Comparison of ENCODE assay signal across 12 cellular contexts in the genomic region with DNA sequence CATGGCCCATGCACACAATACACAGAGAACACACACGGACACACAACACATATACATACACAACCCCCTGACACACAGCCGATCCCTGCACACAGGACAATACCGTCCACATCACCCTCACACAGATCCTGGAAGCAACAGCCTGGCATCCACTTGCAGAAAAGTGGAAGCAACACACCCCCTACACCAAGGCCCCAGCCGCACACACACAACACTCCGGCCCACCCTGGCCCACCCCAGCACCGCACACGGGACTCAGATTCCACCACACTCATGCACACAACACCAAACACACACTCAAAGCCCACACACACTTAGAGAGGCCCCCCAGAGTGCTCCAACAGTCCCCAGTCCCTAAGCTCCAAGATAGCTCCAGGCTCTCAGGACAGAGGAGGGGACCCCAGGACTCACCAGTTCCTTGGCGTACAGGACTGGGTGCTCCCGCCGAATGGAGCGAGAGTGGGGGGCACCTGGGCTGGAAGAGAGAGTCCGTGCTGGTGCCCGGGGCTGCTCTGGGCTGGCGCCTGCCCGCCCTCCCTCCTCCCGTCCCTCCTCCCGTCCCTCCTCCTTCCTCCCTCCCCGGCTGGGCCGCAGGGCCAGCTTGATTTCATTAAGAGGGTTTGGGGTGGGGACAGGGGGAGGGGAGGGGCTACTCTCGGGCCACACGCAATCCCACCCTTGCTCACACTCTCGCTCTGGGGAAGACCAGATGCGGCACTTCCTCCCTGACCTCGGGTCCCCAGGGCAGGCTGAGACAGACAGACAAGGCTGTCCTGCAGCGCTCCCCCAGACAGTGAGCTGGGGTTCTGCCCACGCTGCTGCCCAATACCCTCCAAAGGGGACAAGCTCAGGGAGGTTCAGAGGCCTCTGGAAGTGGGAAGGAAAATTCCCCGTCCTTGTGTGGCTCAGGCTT. TPM values are rescaled to one million over a fixed set of nuclear protein-coding genes. Genes with fewer than 3 reads are reported as not detected.
DNase-seq lines count a peak whose midpoint lies in the region; ATAC-seq and TF ChIP-seq lines count a peak whose summit lies in the region.
"Had no signal": no experiment of that assay in that cellular context is flagged by ENCODE, and none has a peak within 500 bp of the region (broad histone marks: within the 10 kb centered on the region; RNA-seq: fewer than 3 reads in every experiment).

A gene with protein sequence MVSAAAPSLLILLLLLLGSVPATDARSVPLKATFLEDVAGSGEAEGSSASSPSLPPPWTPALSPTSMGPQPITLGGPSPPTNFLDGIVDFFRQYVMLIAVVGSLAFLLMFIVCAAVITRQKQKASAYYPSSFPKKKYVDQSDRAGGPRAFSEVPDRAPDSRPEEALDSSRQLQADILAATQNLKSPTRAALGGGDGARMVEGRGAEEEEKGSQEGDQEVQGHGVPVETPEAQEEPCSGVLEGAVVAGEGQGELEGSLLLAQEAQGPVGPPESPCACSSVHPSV (minus strand): TSS at position 526 of the 913 bp plus-strand sequence. CDS start 5,701 bp downstream, outside the sequence.

- POLR2A ChIA-PET in naive thymus-derived CD8-positive, alpha-beta T cell (lab: Charles Lee), result no interaction called here
- POLR2A ChIA-PET in activated CD4-positive, alpha-beta memory T cell treated with anti-CD3 and anti-CD28 coated beads for 36 hours (lab: Charles Lee), result no interaction called here

- in situ Hi-C loops in G401 (cut with HindIII; ENCODE audit: low sequenced_read_pairs), result no loop called here

- intact Hi-C loops in activated CD4-positive, alpha-beta memory T cell treated with anti-CD3 and anti-CD28 coated beads for 36 hours (cut with micrococcal nuclease), result no loop called here

- CTCF ChIA-PET in activated naive CD4-positive, alpha-beta T cell treated with anti-CD3 and anti-CD28 coated beads, Interleukin-2, amount 10 ng/mL, durations not matched to agents 7 days and 5 days (lab: Charles Lee), result interaction anchor here (1.5 kb wide), 1 partner anchor 20 kb away, joined by 5 read pairs; no protein-coding TSS in a partner anchor
- CTCF ChIA-PET in activated CD4-positive, alpha-beta memory T cell treated with anti-CD3 and anti-CD28 coated beads for 36 hours (lab: Charles Lee), result interaction anchor here (1.0 kb wide), 1 partner anchor 20 kb away, joined by 3 read pairs; no protein-coding TSS in a partner anchor

- H3K4me1 Mint-ChIP-seq in nephron progenitor cell, result peaks cover 33% of the 10 kb centered on the region
- peaks cover 0 to 2% (median 0%) of the 10 kb centered on the region in 4 donors for H3K4me1 Mint-ChIP-seq in naive thymus-derived CD8-positive, alpha-beta T cell
- H3K4me1 Mint-ChIP-seq in activated naive CD4-positive, alpha-beta T cell treated with anti-CD3 and anti-CD28 coated beads, Interleukin-2, amount 10 ng/mL, durations not matched to agents 7 days and 5 days, result no peaks in the 10 kb centered on the region
- H3K4me1 Mint-ChIP-seq in activated CD4-positive, alpha-beta memory T cell treated with anti-CD3 and anti-CD28 coated beads for 36 hours (ENCODE audit: low read depth), result no peaks in the 10 kb centered on the region
- H3K4me1 Mint-ChIP-seq: central memory CD8-positive, alpha-beta T cell had no signal

- H3K36me3 Mint-ChIP-seq in nephron progenitor cell (ENCODE audit: low read depth), result no peaks in the 10 kb centered on the region
- H3K36me3 Mint-ChIP-seq in naive thymus-derived CD8-positive, alpha-beta T cell, result no peaks in the 10 kb centered on the region
- H3K36me3 Mint-ChIP-seq in activated naive CD4-positive, alpha-beta T cell treated with anti-CD3 and anti-CD28 coated beads, Interleukin-2, amount 10 ng/mL, durations not matched to agents 7 days and 5 days, result no peaks in the 10 kb centered on the region
- no peaks in the 10 kb centered on the region for H3K36me3 Mint-ChIP-seq in activated CD4-positive, alpha-beta memory T cell treated with anti-CD3 and anti-CD28 coated beads for 36 hours
- H3K36me3 Mint-ChIP-seq: CD8-positive, alpha-beta T cell had no signal

- H3K27ac Mint-ChIP-seq in nephron progenitor cell, result no peak within 1 kb of the TSS
- peak within 1 kb of the TSS in 4 of 10 donors; percentile 9 to 65 (median 36) for H3K27ac Mint-ChIP-seq in naive thymus-derived CD8-positive, alpha-beta T cell
- H3K27ac Mint-ChIP-seq in activated naive CD4-positive, alpha-beta T cell treated with anti-CD3 and anti-CD28 coated beads, Interleukin-2, amount 10 ng/mL, durations not matched to agents 7 days and 5 days, result no peak within 1 kb of the TSS
- no peak within 1 kb of the TSS for H3K27ac Mint-ChIP-seq in activated CD4-positive, alpha-beta memory T cell treated with anti-CD3 and anti-CD28 coated beads for 36 hours
- H3K27ac Mint-ChIP-seq: CD8-positive, alpha-beta T cell had no signal

- no peak for ATAC-seq in naive thymus-derived CD8-positive, alpha-beta T cell
- ATAC-seq: CD8-positive, alpha-beta T cell had no signal

- H3K9me3 Mint-ChIP-seq in nephron progenitor cell, result no peaks in the 10 kb centered on the region
- no peaks in the 10 kb centered on the region for H3K9me3 Mint-ChIP-seq in naive thymus-derived CD8-positive, alpha-beta T cell
- no peaks in the 10 kb centered on the region for H3K9me3 Mint-ChIP-seq in activated naive CD4-positive, alpha-beta T cell treated with anti-CD3 and anti-CD28 coated beads, Interleukin-2, amount 10 ng/mL, durations not matched to agents 7 days and 5 days
- H3K9me3 Mint-ChIP-seq in activated CD4-positive, alpha-beta memory T cell treated with anti-CD3 and anti-CD28 coated beads for 36 hours, result no peaks in the 10 kb centered on the region
- H3K9me3 Mint-ChIP-seq: CD8-positive, alpha-beta T cell; central memory CD8-positive, alpha-beta T cell had no signal

- no peaks in the 10 kb centered on the region for H3K27me3 Mint-ChIP-seq in nephron progenitor cell (ENCODE audit: low read depth, poor library complexity)
- H3K27me3 Mint-ChIP-seq in naive thymus-derived CD8-positive, alpha-beta T cell, result no peaks in the 10 kb centered on the region
- H3K27me3 Mint-ChIP-seq in activated naive CD4-positive, alpha-beta T cell treated with anti-CD3 and anti-CD28 coated beads, Interleukin-2, amount 10 ng/mL, durations not matched to agents 7 days and 5 days, result no peaks in the 10 kb centered on the region
- H3K27me3 Mint-ChIP-seq in activated CD4-positive, alpha-beta memory T cell treated with anti-CD3 and anti-CD28 coated beads for 36 hours, result no peaks in the 10 kb centered on the region
- H3K27me3 Mint-ChIP-seq: central memory CD8-positive, alpha-beta T cell had no signal

- DNase-seq in AG08395 (ENCODE audit: low spot score) (peak; percentile 84), RPMI7951 (ENCODE audit: low read depth) (peak; percentile 94), fibroblast of peridontal ligament (ENCODE audit: extremely low read depth) (peak; percentile 82), nephron progenitor cell (peak; percentile 47), G401 (ENCODE audit: low spot score) (no peak)
- no peak for DNase-seq in naive thymus-derived CD8-positive, alpha-beta T cell
- DNase-seq in activated naive CD4-positive, alpha-beta T cell treated with anti-CD3 and anti-CD28 coated beads, Interleukin-2, amount 10 ng/mL, durations not matched to agents 7 days and 5 days, result no peak
- DNase-seq in activated CD4-positive, alpha-beta memory T cell treated with anti-CD3 and anti-CD28 coated beads for 36 hours, result no peak
- DNase-seq: activated CD4-positive, CD25-positive, alpha-beta regulatory T cell; CD8-positive, alpha-beta T cell; mammary epithelial cell had no signal

- TF ChIP-seq CTCF in nephron progenitor cell (IDR thresholded peaks at IDR 0.05), result no peak

- peak within 1 kb of the TSS; percentile 70 for H3K4me3 Mint-ChIP-seq in nephron progenitor cell
- H3K4me3 Mint-ChIP-seq in naive thymus-derived CD8-positive, alpha-beta T cell, result no peak within 1 kb of the TSS
- H3K4me3 Mint-ChIP-seq in activated naive CD4-positive, alpha-beta T cell treated with anti-CD3 and anti-CD28 coated beads, Interleukin-2, amount 10 ng/mL, durations not matched to agents 7 days and 5 days, result no peak within 1 kb of the TSS
- no peak within 1 kb of the TSS for H3K4me3 Mint-ChIP-seq in activated CD4-positive, alpha-beta memory T cell treated with anti-CD3 and anti-CD28 coated beads for 36 hours
- H3K4me3 Mint-ChIP-seq: CD8-positive, alpha-beta T cell; central memory CD8-positive, alpha-beta T cell had no signal

RNA-seq across cellular contexts. Expression of the gene that starts here (rescaled TPM):
- total RNA-seq in RPMI7951 (2014; rRNA removed; shearing (Covaris generic)), result 173 and 232 TPM in 2 replicates
- total RNA-seq in naive thymus-derived CD8-positive, alpha-beta T cell, result under 1 TPM; 0.26 to 0.77 TPM
- under 1 TPM in 2 of 3 donors, not detected in 1; 0.06 to 0.21 TPM for polyA plus RNA-seq in naive thymus-derived CD8-positive, alpha-beta T cell
- total RNA-seq in G401 (2014; rRNA removed; shearing (Covaris generic)), result 0.58 and 7.3 TPM in 2 replicates
- total RNA-seq in activated CD4-positive, alpha-beta memory T cell treated with anti-CD3 and anti-CD28 coated beads for 36 hours, result under 1 TPM; 0.10 to 0.24 TPM
- polyA plus RNA-seq: mammary epithelial cell had no signal

Comparison
In these comparisons a context has a peak if more than half of its experiments do, and no peak if none do; other contexts are left out.
1. RNA of the gene that starts here (total RNA-seq): 173 to 232 TPM in RPMI7951; 0.26 to 0.77 TPM in naive thymus-derived CD8-positive, alpha-beta T cell, 0.58 to 7.3 TPM in G401 and 0.10 to 0.24 TPM in activated CD4-positive, alpha-beta memory T cell treated with anti-CD3 and anti-CD28 coated beads for 36 hours; every median in the first group is over 10 times any median in the second.
2. DNase-seq: peak in AG08395 (single experiment), RPMI7951 (single experiment), fibroblast of peridontal ligament (single experiment) and nephron progenitor cell (single experiment); none in naive thymus-derived CD8-positive, alpha-beta T cell (0 of 10), activated naive CD4-positive, alpha-beta T cell treated with anti-CD3 and anti-CD28 coated beads, Interleukin-2, amount 10 ng/mL, durations not matched to agents 7 days and 5 days (single experiment), G401 (single experiment) and activated CD4-positive, alpha-beta memory T cell treated with anti-CD3 and anti-CD28 coated beads for 36 hours (single experiment).